In genomic region chr12:73445658-73446324, GRCh38 we compare ENCODE assay signal across 14 cellular contexts.
DNase-seq lines count a peak whose midpoint lies in the region; ATAC-seq and TF ChIP-seq lines count a peak whose summit lies in the region.
"Had no signal": no experiment of that assay in that cellular context is flagged by ENCODE, and none has a peak within 500 bp of the region (broad histone marks: within the 10 kb centered on the region; RNA-seq: fewer than 3 reads in every experiment).

No MANE protein-coding gene starts in this region.

- TF ChIP-seq CTCF in body of pancreas (IDR thresholded peaks at IDR 0.05) (no peak), transverse colon (IDR thresholded peaks at IDR 0.05) (no peak), gastroesophageal sphincter (IDR thresholded peaks at IDR 0.05) (no peak)

- intact Hi-C loops in body of pancreas (cut with DNase I) (no loop called here), transverse colon (cut with DNase I; ENCODE audit: low total_unique reads) (no loop called here)

- peak; percentile 95 for ATAC-seq in GM18499 (IDR thresholded peaks at IDR 0.05; ENCODE audit: insufficient read depth, unreplicated experiment)
- ATAC-seq in GM19467 (IDR thresholded peaks at IDR 0.05; ENCODE audit: unreplicated experiment): peak; percentile 79
- peak; percentile 88 for ATAC-seq in HG02885 (IDR thresholded peaks at IDR 0.05; ENCODE audit: poor library complexity, unreplicated experiment)
- ATAC-seq in body of pancreas: no peak
- no peak for ATAC-seq in gastroesophageal sphincter
- ATAC-seq: naive thymus-derived CD4-positive, alpha-beta T cell had no signal

- no peaks in the 10 kb centered on the region for H3K4me1 ChIP-seq in body of pancreas
- no peaks in the 10 kb centered on the region for H3K4me1 ChIP-seq in transverse colon
- no peaks in the 10 kb centered on the region for H3K4me1 ChIP-seq in gastroesophageal sphincter
- H3K4me1 ChIP-seq: SJSA1 had no signal

- in situ Hi-C loops in transverse colon (cut with MboI; ENCODE audit: low pct_ligation_motif_present in 1 of 4, low pct_unique_long_range_greater_than_20kb in 1 of 4, low sequenced_read_pairs in 3 of 4): no loop called here

- TF ChIP-seq EP300 in transverse colon (IDR thresholded peaks at IDR 0.05; ENCODE audit: low read depth): no peak
- TF ChIP-seq EP300 in gastroesophageal sphincter (IDR thresholded peaks at IDR 0.05): no peak

- H3K36me3 ChIP-seq in body of pancreas (replicated peaks in 1 of 2; ENCODE audit: insufficient read depth in 1 of 2, low read depth in 2 of 2): no peaks in the 10 kb centered on the region
- no peaks in the 10 kb centered on the region for H3K36me3 ChIP-seq in transverse colon
- H3K36me3 ChIP-seq in gastroesophageal sphincter: no peaks in the 10 kb centered on the region
- H3K36me3 ChIP-seq: SJSA1 had no signal

- H3K9me3 ChIP-seq in body of pancreas (no peaks in the 10 kb centered on the region), transverse colon (no peaks in the 10 kb centered on the region), gastroesophageal sphincter (no peaks in the 10 kb centered on the region)
- H3K9me3 ChIP-seq: SJSA1 had no signal

- peak; percentile 1 for DNase-seq in HS-5 (ENCODE audit: low read depth)
- no peak for DNase-seq in hepatic stellate cell (ENCODE audit: low spot score)
- no peak for DNase-seq in body of pancreas
- DNase-seq in transverse colon: no peak
- DNase-seq: activated CD4-positive, alpha-beta T cell treated with anti-CD3 and anti-CD28 coated beads for 48 hours; islet precursor cell; naive thymus-derived CD4-positive, alpha-beta T cell; NCI-H345; small intestine had no signal

- 60 to 69% methylated on average over 2 of the region's 2 CpGs for WGBS in body of pancreas, 2 donors
- WGBS in transverse colon (ENCODE audit: low coverage in 1 of 2), 2 donors: 25 to 47% methylated on average over 2 of the region's 2 CpGs
- 64 to 81% methylated on average over 2 of the region's 2 CpGs for WGBS in gastroesophageal sphincter (ENCODE audit: low coverage in 1 of 2), 2 donors

- H3K4me3 ChIP-seq in body of pancreas: no peak overlapping the region
- no peak overlapping the region for H3K4me3 ChIP-seq in transverse colon
- H3K4me3 ChIP-seq in gastroesophageal sphincter: no peak overlapping the region
- H3K4me3 ChIP-seq: SJSA1 had no signal

- TF ChIP-seq POLR2A in body of pancreas (IDR thresholded peaks at IDR 0.05): no peak
- TF ChIP-seq POLR2A in transverse colon (IDR thresholded peaks at IDR 0.05): no peak
- no peak for TF ChIP-seq POLR2A in gastroesophageal sphincter (IDR thresholded peaks at IDR 0.05)

- H3K27ac ChIP-seq in body of pancreas: no peak overlapping the region
- no peak overlapping the region for H3K27ac ChIP-seq in transverse colon
- no peak overlapping the region for H3K27ac ChIP-seq in gastroesophageal sphincter
- H3K27ac ChIP-seq: SJSA1 had no signal

- H3K27me3 ChIP-seq in body of pancreas (no peaks in the 10 kb centered on the region), transverse colon (no peaks in the 10 kb centered on the region), gastroesophageal sphincter (no peaks in the 10 kb centered on the region)
- H3K27me3 ChIP-seq: SJSA1 had no signal

Comparison
In these comparisons a context has a peak if more than half of its experiments do, and no peak if none do; other contexts are left out.
1. ATAC-seq: peak in GM18499 (single experiment), GM19467 (single experiment) and HG02885 (single experiment); none in body of pancreas (single experiment) and gastroesophageal sphincter (single experiment).